8 cellular contexts compared by ENCODE assay signal in genomic region chr2:174485763-174486613, GRCh38. TPM values are rescaled to one million over a fixed set of nuclear protein-coding genes. Genes with fewer than 3 reads are reported as not detected.
A peak's percentile ranks its signal among the peaks of the same experiment; 100 is the strongest.
DNase-seq lines count a peak whose midpoint lies in the region; ATAC-seq and TF ChIP-seq lines count a peak whose summit lies in the region.

No MANE protein-coding gene starts in this region.

- no peak overlapping the region for H3K27ac ChIP-seq in HUES48 (ENCODE audit: low read depth, low read length)
- peak overlapping the region in 1 of 2 donors; percentile 82 for H3K27ac ChIP-seq in lung (ENCODE audit: low read depth in 1 of 2, low read length in 1 of 2)
- H3K27ac ChIP-seq in subcutaneous abdominal adipose tissue (ENCODE audit: low read depth, low read length) = peak overlapping the region; percentile 23

- no peaks in the 10 kb centered on the region for H3K9me3 ChIP-seq in HUES48 (ENCODE audit: control insufficient read depth, insufficient read depth, low read length)
- no peaks in the 10 kb centered on the region for H3K9me3 ChIP-seq in lung (ENCODE audit: control insufficient read depth in 2 of 2, insufficient read depth in 1 of 2, low read length in 1 of 2)
- no peaks in the 10 kb centered on the region for H3K9me3 ChIP-seq in subcutaneous abdominal adipose tissue (ENCODE audit: control insufficient read depth in 5 of 5, low read length in 5 of 5)

- peaks cover 7% of the 10 kb centered on the region; the same call in 1 of the 2 replicates for H3K4me1 ChIP-seq in HUES48 (ENCODE audit: control insufficient read depth, insufficient read depth, low read length)
- peaks cover 0 to 3% of the 10 kb centered on the region in 2 donors for H3K4me1 ChIP-seq in lung (ENCODE audit: control insufficient read depth in 2 of 2, insufficient read depth in 2 of 2, low read length in 2 of 2)
- peaks cover 4 to 17% (median 11%) of the 10 kb centered on the region in 5 donors for H3K4me1 ChIP-seq in subcutaneous abdominal adipose tissue (ENCODE audit: control insufficient read depth in 5 of 5, insufficient read depth in 5 of 5, low read length in 5 of 5)

- no peak for TF ChIP-seq CTCF in lung (IDR thresholded peaks at IDR 0.05; ENCODE audit: control extremely low read depth, extremely low read depth)

- H3K36me3 ChIP-seq in HUES48 (ENCODE audit: control insufficient read depth, insufficient read depth, low read length) (no peaks in the 10 kb centered on the region), lung (ENCODE audit: control insufficient read depth in 2 of 2, insufficient read depth in 2 of 2, low read length in 2 of 2) (peaks cover 0 to 1% of the 10 kb centered on the region in 2 donors), subcutaneous abdominal adipose tissue (ENCODE audit: control insufficient read depth in 5 of 5, insufficient read depth in 5 of 5, low read length in 5 of 5) (peaks cover 3 to 5% (median 5%) of the 10 kb centered on the region in 5 donors)

- DNase-seq in DMS 273 (lab: John Stamatoyannopoulos, UW; ENCODE audit: unreplicated experiment) (peak; percentile 74), UCSD-AML1 (lab: John Stamatoyannopoulos, UW; ENCODE audit: unreplicated experiment) (peak; percentile 26), dermis blood vessel endothelial cell (peak; percentile 34), lung (ENCODE audit: low spot score) (no peak)

- H3K9ac ChIP-seq in HUES48 (ENCODE audit: low read depth, low read length) (no peak overlapping the region), subcutaneous abdominal adipose tissue (ENCODE audit: low read length in 5 of 5) (peak overlapping the region; percentile 64 to 95 (median 85))

- 4% methylated on average over 25 of the region's 25 CpGs for WGBS in lung, 2 donors

- H3K4me3 ChIP-seq in HUES48 (ENCODE audit: low read depth, low read length) (peak overlapping the region; percentile 84), lung (peak overlapping the region; percentile 71), subcutaneous abdominal adipose tissue (ENCODE audit: low read depth in 1 of 5, low read length in 5 of 5) (peak overlapping the region; percentile 88 to 98 (median 95))

- ATAC-seq in GM21367 (IDR thresholded peaks at IDR 0.05; ENCODE audit: unreplicated experiment) (peak; percentile 4), lung (ENCODE audit: insufficient read depth, low FRiP score) (no peak), HG03097 (IDR thresholded peaks at IDR 0.05; ENCODE audit: low FRiP score, unreplicated experiment) (no peak)

- H3K27me3 ChIP-seq in HUES48 (ENCODE audit: control insufficient read depth, insufficient read depth, low read length) (peaks cover 14% of the 10 kb centered on the region), lung (ENCODE audit: control insufficient read depth, insufficient read depth) (no peaks in the 10 kb centered on the region), subcutaneous abdominal adipose tissue (ENCODE audit: control insufficient read depth in 5 of 5, insufficient read depth in 4 of 5, low read length in 5 of 5) (no peaks in the 10 kb centered on the region)

RNA-seq across cellular contexts. Expression of gene GPR155, which starts 0.8 kb away (rescaled TPM):
- total RNA-seq in dermis blood vessel endothelial cell (0.93 and 1.0 TPM in 2 replicates), lung (1 to 10 TPM; 3.3 to 5.7 TPM)
- 1 to 10 TPM in 1 of 2 donors, under 1 TPM in 1; 0.65 to 1.7 TPM for polyA plus RNA-seq in lung
